In the genomic region with DNA sequence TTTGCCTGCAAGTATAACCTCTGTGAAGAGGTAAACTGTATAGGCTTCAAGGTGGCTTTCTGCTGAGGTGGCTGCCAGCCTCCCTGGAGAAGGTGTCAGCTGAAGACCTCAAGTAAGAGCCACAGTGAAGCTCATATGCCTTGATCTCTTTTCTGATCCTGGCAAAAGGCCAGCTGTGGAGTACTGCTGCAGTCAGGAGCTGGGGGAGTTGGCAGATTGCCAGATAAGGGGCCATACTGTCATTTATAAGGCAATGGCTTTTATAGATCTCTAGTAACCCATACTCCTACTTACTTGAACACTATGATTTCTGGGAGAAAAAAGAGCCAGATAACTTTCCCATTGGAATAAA, we compare ENCODE assay signal across 8 cellular contexts. TPM values are rescaled to one million over a fixed set of nuclear protein-coding genes. Genes with fewer than 3 reads are reported as not detected.
A peak's percentile ranks its signal among the peaks of the same experiment; 100 is the strongest.
DNase-seq lines count a peak whose midpoint lies in the region.

No MANE protein-coding gene starts in this region.

- DNase-seq in GM03348 (ENCODE audit: low spot score), result peak; percentile 9
- peak; percentile 51 for DNase-seq in NCI-H524 treated with DMSO at 0.1 percent for 48 hours (lab: John Stamatoyannopoulos, UW)
- DNase-seq in activated T-helper 1 cell treated with Interleukin-2 at 50 U/mL for 16 hours (ENCODE audit: low read depth), result peak; percentile 39
- peak; percentile 19 for DNase-seq in retina
- DNase-seq in cerebellum (ENCODE audit: low spot score), result no peak
- DNase-seq in AML-193 (lab: John Stamatoyannopoulos, UW), result no peak
- DNase-seq in NOMO-1 (lab: John Stamatoyannopoulos, UW; ENCODE audit: unreplicated experiment in 2 of 2), result no peak
- DNase-seq in HT-29 (ENCODE audit: low spot score), result no peak

RNA-seq across cellular contexts. Expression of gene CEP85L, which starts 8.8 kb away (rescaled TPM):
- 40.9 TPM for total RNA-seq in cerebellum
- 0.05 and 0.13 TPM in 2 replicates for total RNA-seq in HT-29 (2014; rRNA removed; shearing (Covaris generic))

Comparison
In these comparisons a context has a peak if more than half of its experiments do, and no peak if none do; other contexts are left out.
1. DNase-seq: peak in GM03348 (single experiment), NCI-H524 treated with DMSO at 0.1 percent for 48 hours (single experiment), activated T-helper 1 cell treated with Interleukin-2 at 50 U/mL for 16 hours (single experiment) and retina (single experiment); none in cerebellum (single experiment), AML-193 (0 of 2), NOMO-1 (0 of 2) and HT-29 (single experiment).
2. RNA of gene CEP85L, which starts 8.8 kb away (total RNA-seq): 40.9 TPM in cerebellum (single experiment); 0.05 to 0.13 TPM in HT-29; every median in the first group is over 10 times any median in the second.